ENCODE assay signal across 8 cellular contexts in genomic region chr11:3609416-3610265, GRCh38. TPM values are rescaled to one million over a fixed set of nuclear protein-coding genes. Genes with fewer than 3 reads are reported as not detected.
DNase-seq lines count a peak whose midpoint lies in the region; ATAC-seq, FAIRE-seq and TF ChIP-seq lines count a peak whose summit lies in the region.

No MANE protein-coding gene starts in this region.

- H3K4me1 ChIP-seq in ascending aorta, result no peaks in the 10 kb centered on the region
- no peaks in the 10 kb centered on the region for H3K4me1 ChIP-seq in tibial artery

- H3K36me3 ChIP-seq in ascending aorta (no peaks in the 10 kb centered on the region), kidney epithelial cell (ENCODE audit: control insufficient read depth, insufficient read depth, low read length) (no peaks in the 10 kb centered on the region), tibial artery (no peaks in the 10 kb centered on the region)

- TF ChIP-seq CTCF in AG04450 (IDR thresholded peaks at IDR 0.05; ENCODE audit: low read depth, low read length) (peak; percentile 97), ascending aorta (IDR thresholded peaks at IDR 0.05) (peak; percentile 31 to 79 (median 75)), kidney epithelial cell (IDR thresholded peaks at IDR 0.05; ENCODE audit: insufficient read depth, low read length, poor library complexity, severe bottlenecking) (peak; percentile 91), tibial artery (IDR thresholded peaks at IDR 0.05) (peak; percentile 54 to 76)

- CTCF ChIA-PET in AG04450 (lab: Charles Lee), result interaction anchor here (0.6 to 2.2 kb wide), 16 partner anchors 10 to 261 kb away, joined by 3 to 6 read pairs (median 4); no protein-coding TSS in a partner anchor

- ATAC-seq in HG02840 (IDR thresholded peaks at IDR 0.05; ENCODE audit: low FRiP score, unreplicated experiment) (no peak), HG02610 (IDR thresholded peaks at IDR 0.05; ENCODE audit: unreplicated experiment) (no peak)

- peak; percentile 94 for FAIRE-seq in G401.6 (lab: Jason Lieb, UNC)

- no peak overlapping the region for H3K27ac ChIP-seq in AG04450 (ENCODE audit: low read depth, low read length)
- H3K27ac ChIP-seq in ascending aorta, result no peak overlapping the region
- no peak overlapping the region for H3K27ac ChIP-seq in tibial artery

- H3K27me3 ChIP-seq in AG04450 (ENCODE audit: control insufficient read depth, insufficient read depth, low read length), result peaks cover 7% of the 10 kb centered on the region
- H3K27me3 ChIP-seq in ascending aorta, result no peaks in the 10 kb centered on the region
- H3K27me3 ChIP-seq in kidney epithelial cell (ENCODE audit: control insufficient read depth, insufficient read depth, low read length), result no peaks in the 10 kb centered on the region
- no peaks in the 10 kb centered on the region for H3K27me3 ChIP-seq in tibial artery

- H3K9me3 ChIP-seq in AG04450 (ENCODE audit: control insufficient read depth, insufficient read depth, low read length), result no peaks in the 10 kb centered on the region
- no peaks in the 10 kb centered on the region for H3K9me3 ChIP-seq in ascending aorta
- no peaks in the 10 kb centered on the region for H3K9me3 ChIP-seq in tibial artery

- H3K4me3 ChIP-seq in AG04450 (ENCODE audit: low read depth, low read length) (no peak overlapping the region), ascending aorta (no peak overlapping the region), kidney epithelial cell (ENCODE audit: low read depth, low read length) (no peak overlapping the region), tibial artery (no peak overlapping the region)

- intact Hi-C loops in ascending aorta (cut with DNase I), result loop anchor here (10.0 kb wide), 1 partner anchor 155 kb away; no protein-coding TSS in a partner anchor
- intact Hi-C loops in tibial artery (cut with DNase I; ENCODE audit: low total_unique reads), result no loop called here

- POLR2A ChIA-PET in AG04450 (lab: Yijun Ruan, JAX), result no interaction called here

- DNase-seq in AG04450 (ENCODE audit: low read depth, low spot score) (no peak), NCI-H2227 (lab: John Stamatoyannopoulos, UW; ENCODE audit: unreplicated experiment) (peak; percentile 65), ascending aorta (ENCODE audit: low spot score in 2 of 2) (no peak), kidney epithelial cell (ENCODE audit: low read depth) (no peak), tibial artery (no peak)

RNA-seq across cellular contexts. Expression of gene ART5, which starts 32.2 kb away (rescaled TPM):
- 0.22 and 0.35 TPM in 2 replicates for polyA plus RNA-seq in AG04450 (2011; rRNA removed)
- not detected in 2 replicates for polyA minus RNA-seq in AG04450 (2011; rRNA and poly(A)+ RNA removed)
- total RNA-seq in ascending aorta (not detected), kidney epithelial cell (0.21 and 0.54 TPM in 2 replicates)

RNA-seq across cellular contexts. Expression of gene ART1, which starts 35.3 kb away (rescaled TPM):
- not detected in 2 replicates for polyA plus RNA-seq in AG04450 (2011; rRNA removed)
- polyA minus RNA-seq in AG04450 (2011; rRNA and poly(A)+ RNA removed), result not detected in 2 replicates
- total RNA-seq in ascending aorta (5.6 TPM), kidney epithelial cell (not detected in 2 replicates)
